Comparison of ENCODE assay signal across 19 cellular contexts in the genomic region with DNA sequence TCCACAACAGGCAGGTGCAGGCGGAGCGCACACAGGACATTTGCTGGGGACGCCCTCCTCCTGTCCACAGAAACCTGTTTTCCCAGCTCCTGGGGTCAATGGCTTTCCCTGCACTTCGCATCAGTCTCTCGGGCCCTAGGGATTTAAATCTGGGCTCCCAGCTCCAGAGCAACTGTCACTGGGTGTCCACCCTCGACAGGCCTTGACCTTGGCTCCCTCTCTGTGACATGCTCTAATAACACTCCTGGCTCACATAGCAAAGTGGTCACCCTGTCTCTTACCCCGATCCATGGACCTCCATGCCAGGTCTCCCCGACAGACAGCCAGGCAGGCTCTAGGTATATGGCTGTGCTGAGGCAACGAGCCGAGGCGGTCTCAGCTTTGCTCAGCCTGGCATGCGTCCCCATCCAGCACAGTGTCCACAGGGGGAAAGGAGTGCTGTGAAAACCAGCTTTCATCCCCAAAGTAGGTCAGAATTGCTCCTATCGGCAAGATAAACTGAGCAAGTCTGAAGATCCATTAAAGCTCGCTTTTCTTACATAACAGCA.
"Had no signal": no experiment of that assay in that cellular context is flagged by ENCODE, and none has a peak within 500 bp of the region (broad histone marks: within the 10 kb centered on the region; RNA-seq: fewer than 3 reads in every experiment).

No MANE protein-coding gene starts in this region.

- H3K9me3 Mint-ChIP-seq: activated naive CD8-positive, alpha-beta T cell treated with anti-CD3 and anti-CD28 coated beads for 36 hours; T-helper 1 cell treated with Interleukin-12 subunit alpha and Interleukin-12 subunit beta and Interleukin-4 antibody, amounts not matched to agents 30 μg/mL and 1 μg/mL, for 36 hours; WTC11 had no signal

- H3K36me3 ChIP-seq: breast epithelium, neural progenitor cell had no signal

- ATAC-seq: foreskin keratinocyte; left lung; stimulated activated naive B cell treated with anti-CD40 and anti-IgM and Interleukin-4, amounts not matched to agents 10 μg/mL and 1 μg/mL and 100 μg/mL, for 72 hours; WTC11 had no signal

- H3K4me1 ChIP-seq: breast epithelium, foreskin keratinocyte, testis had no signal

- H3K4me3 Mint-ChIP-seq: activated naive CD8-positive, alpha-beta T cell treated with anti-CD3 and anti-CD28 coated beads for 36 hours; dendritic cell treated with granulocyte-macrophage colony-stimulating factor and Interleukin-4, amounts not matched to agents 40 ng/mL and 50 ng/mL, for 4 days; neural progenitor cell; stimulated activated naive B cell treated with anti-CD40 and anti-IgM and Interleukin-4, amounts not matched to agents 10 μg/mL and 1 μg/mL and 100 μg/mL, for 72 hours; T-helper 1 cell treated with Interleukin-12 subunit alpha and Interleukin-12 subunit beta and Interleukin-4 antibody, amounts not matched to agents 30 μg/mL and 1 μg/mL, for 36 hours; WTC11 had no signal

- DNase-seq: activated CD8-positive, alpha-beta memory T cell treated with anti-CD3 and anti-CD28 coated beads, Interleukin-2, amount 50 U/mL, for 4 hours; activated naive CD4-positive, alpha-beta T cell treated with Interleukin-2 at 50 U/mL for 16 hours; activated naive CD8-positive, alpha-beta T cell treated with anti-CD3 and anti-CD28 coated beads for 36 hours; activated T-cell treated with anti-CD3 and anti-CD28 coated beads, Interleukin-2, amount 50 U/mL, for 48 hours; effector CD4-positive, alpha-beta T cell; erythroblast; foreskin keratinocyte; left lung; naive B cell; stimulated activated CD4-positive, alpha-beta T cell treated with anti-CD3 and anti-CD28 coated beads, Interleukin-2, amount 100 ng/mL, for 24 hours; stimulated activated naive B cell treated with anti-CD40 and anti-IgM and Interleukin-4, amounts not matched to agents 10 μg/mL and 1 μg/mL and 100 μg/mL, for 72 hours; T1000; testis had no signal

- H3K4me3 ChIP-seq: breast epithelium, left lung, neural progenitor cell, testis, upper lobe of left lung had no signal

- H3K27ac ChIP-seq: breast epithelium, foreskin keratinocyte, left lung, neural progenitor cell, testis, upper lobe of left lung had no signal

- H3K27me3 ChIP-seq: breast epithelium, left lung, neural progenitor cell, testis, upper lobe of left lung had no signal

- H3K27ac Mint-ChIP-seq: activated naive CD8-positive, alpha-beta T cell treated with anti-CD3 and anti-CD28 coated beads for 36 hours; dendritic cell treated with granulocyte-macrophage colony-stimulating factor and Interleukin-4, amounts not matched to agents 40 ng/mL and 50 ng/mL, for 4 days; neural progenitor cell; T-helper 1 cell treated with Interleukin-12 subunit alpha and Interleukin-12 subunit beta and Interleukin-4 antibody, amounts not matched to agents 30 μg/mL and 1 μg/mL, for 36 hours; WTC11 had no signal

- H3K9ac ChIP-seq: neural progenitor cell had no signal

- H3K36me3 Mint-ChIP-seq: activated naive CD8-positive, alpha-beta T cell treated with anti-CD3 and anti-CD28 coated beads for 36 hours; WTC11 had no signal

- H3K27me3 Mint-ChIP-seq: dendritic cell treated with granulocyte-macrophage colony-stimulating factor and Interleukin-4, amounts not matched to agents 40 ng/mL and 50 ng/mL, for 4 days; naive B cell; stimulated activated naive B cell treated with anti-CD40 and anti-IgM and Interleukin-4, amounts not matched to agents 10 μg/mL and 1 μg/mL and 100 μg/mL, for 72 hours had no signal

- H3K9me3 ChIP-seq: breast epithelium, left lung, testis, upper lobe of left lung had no signal
